In the genomic region with DNA sequence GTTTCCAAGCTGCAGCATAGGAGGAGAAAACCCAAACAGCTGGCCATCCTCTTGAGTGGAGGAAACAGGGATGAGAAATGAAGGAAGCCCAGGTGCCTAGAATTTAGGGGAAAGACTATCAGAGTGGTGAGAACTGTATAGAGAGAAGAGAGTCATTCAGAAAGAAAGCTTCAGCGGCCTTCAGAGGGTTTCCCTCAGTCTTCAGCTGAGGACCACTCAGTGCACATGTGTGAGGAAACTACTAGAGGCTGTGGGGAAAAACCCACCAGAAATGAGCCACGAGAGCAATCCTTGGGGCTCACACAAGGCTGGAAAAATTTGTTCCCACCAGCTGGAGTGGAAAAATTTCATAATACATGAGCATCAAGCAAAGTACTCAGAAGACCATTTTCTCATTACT, we compare ENCODE assay signal across 24 cellular contexts. TPM values are rescaled to one million over a fixed set of nuclear protein-coding genes. Genes with fewer than 3 reads are reported as not detected.
DNase-seq lines count a peak whose midpoint lies in the region; ATAC-seq and TF ChIP-seq lines count a peak whose summit lies in the region.
"Had no signal": no experiment of that assay in that cellular context is flagged by ENCODE, and none has a peak within 500 bp of the region (broad histone marks: within the 10 kb centered on the region; RNA-seq: fewer than 3 reads in every experiment).

No MANE protein-coding gene starts in this region.

- H3K27me3 Mint-ChIP-seq in CD4-positive, CD25-positive, alpha-beta regulatory T cell: no peaks in the 10 kb centered on the region
- H3K27me3 Mint-ChIP-seq in activated T-helper 1 cell treated with anti-CD3 and anti-CD28 coated beads, Interleukin-12 subunit alpha, Interleukin-12 subunit beta, Interleukin-2, Interleukin-4 antibody, amounts not matched to agents 30 ng/mL and 10 ng/mL and 1 ng/mL, durations not matched to agents 14 hours and 24 hours and 36 hours (ENCODE audit: insufficient read depth): no peaks in the 10 kb centered on the region
- H3K27me3 Mint-ChIP-seq in naive B cell: no peaks in the 10 kb centered on the region

- H3K36me3 ChIP-seq in CD4-positive, CD25-positive, alpha-beta regulatory T cell (ENCODE audit: control insufficient read depth, insufficient read depth, low read length): peaks cover 98% of the 10 kb centered on the region
- H3K36me3 ChIP-seq in lower lobe of right lung: peaks cover 72% of the 10 kb centered on the region
- H3K36me3 ChIP-seq: adrenal gland, brain microvascular endothelial cell, esophagus squamous epithelium had no signal

- H3K4me3 ChIP-seq in CD4-positive, CD25-positive, alpha-beta regulatory T cell (ENCODE audit: low read depth, low read length): no peak overlapping the region
- no peak overlapping the region for H3K4me3 ChIP-seq in lower lobe of right lung
- H3K4me3 ChIP-seq: adrenal gland, esophagus squamous epithelium, lung, SK-N-MC, smooth muscle cell, upper lobe of left lung had no signal

- peaks cover 3% of the 10 kb centered on the region for H3K4me1 ChIP-seq in CD4-positive, CD25-positive, alpha-beta regulatory T cell (ENCODE audit: control insufficient read depth, insufficient read depth, low read length, poor library complexity, severe bottlenecking)
- no peaks in the 10 kb centered on the region for H3K4me1 ChIP-seq in lower lobe of right lung

- H3K27ac Mint-ChIP-seq in CD4-positive, CD25-positive, alpha-beta regulatory T cell: peak overlapping the region; percentile 75 to 92 (median 90)
- H3K27ac Mint-ChIP-seq in activated T-helper 1 cell treated with anti-CD3 and anti-CD28 coated beads, Interleukin-12 subunit alpha, Interleukin-12 subunit beta, Interleukin-2, Interleukin-4 antibody, amounts not matched to agents 30 ng/mL and 10 ng/mL and 1 ng/mL, durations not matched to agents 14 hours and 24 hours and 36 hours: peak overlapping the region; percentile 35
- peak overlapping the region in 4 of 6 donors; percentile 62 to 97 (median 72) for H3K27ac Mint-ChIP-seq in naive B cell

- H3K9me3 Mint-ChIP-seq in CD4-positive, CD25-positive, alpha-beta regulatory T cell: no peaks in the 10 kb centered on the region
- no peaks in the 10 kb centered on the region for H3K9me3 Mint-ChIP-seq in activated T-helper 1 cell treated with anti-CD3 and anti-CD28 coated beads, Interleukin-12 subunit alpha, Interleukin-12 subunit beta, Interleukin-2, Interleukin-4 antibody, amounts not matched to agents 30 ng/mL and 10 ng/mL and 1 ng/mL, durations not matched to agents 14 hours and 24 hours and 36 hours
- H3K9me3 Mint-ChIP-seq in naive B cell: no peaks in the 10 kb centered on the region

- peaks cover 17 to 29% (median 21%) of the 10 kb centered on the region in 4 donors for H3K4me1 Mint-ChIP-seq in CD4-positive, CD25-positive, alpha-beta regulatory T cell
- H3K4me1 Mint-ChIP-seq in activated T-helper 1 cell treated with anti-CD3 and anti-CD28 coated beads, Interleukin-12 subunit alpha, Interleukin-12 subunit beta, Interleukin-2, Interleukin-4 antibody, amounts not matched to agents 30 ng/mL and 10 ng/mL and 1 ng/mL, durations not matched to agents 14 hours and 24 hours and 36 hours (ENCODE audit: low read depth): peaks cover 23% of the 10 kb centered on the region
- H3K4me1 Mint-ChIP-seq in naive B cell: peaks cover 0 to 11% (median 5%) of the 10 kb centered on the region in 3 donors

- H3K36me3 Mint-ChIP-seq in CD4-positive, CD25-positive, alpha-beta regulatory T cell: peaks cover 51% of the 10 kb centered on the region
- peaks cover 71% of the 10 kb centered on the region for H3K36me3 Mint-ChIP-seq in activated T-helper 1 cell treated with anti-CD3 and anti-CD28 coated beads, Interleukin-12 subunit alpha, Interleukin-12 subunit beta, Interleukin-2, Interleukin-4 antibody, amounts not matched to agents 30 ng/mL and 10 ng/mL and 1 ng/mL, durations not matched to agents 14 hours and 24 hours and 36 hours (ENCODE audit: low read depth)
- H3K36me3 Mint-ChIP-seq in naive B cell: peaks cover 29 to 34% of the 10 kb centered on the region in 2 donors

- DNase-seq in activated CD4-positive, CD25-positive, alpha-beta regulatory T cell treated with anti-CD3 and anti-CD28 coated beads, Interleukin-2, amount 50 U/mL, for 72 hours: no peak
- no peak for DNase-seq in CD4-positive, CD25-positive, alpha-beta regulatory T cell
- no peak for DNase-seq in activated T-helper 1 cell treated with anti-CD3 and anti-CD28 coated beads, Interleukin-12 subunit alpha, Interleukin-12 subunit beta, Interleukin-2, Interleukin-4 antibody, amounts not matched to agents 30 ng/mL and 10 ng/mL and 1 ng/mL, durations not matched to agents 14 hours and 24 hours and 36 hours (ENCODE audit: low spot score)
- DNase-seq in naive B cell: no peak
- DNase-seq in hypothalamus (lab: John Stamatoyannopoulos, UW): no peak
- no peak for DNase-seq in NCI-H2107 treated with DMSO at 0.1 percent for 48 hours (lab: John Stamatoyannopoulos, UW; ENCODE audit: unreplicated experiment)
- DNase-seq in lower lobe of right lung: no peak
- DNase-seq: brain microvascular endothelial cell; esophagus squamous epithelium; IMR-90; NCI-H1105; NCI-H2081 treated with DMSO at 0.1 percent for 48 hours; NCI-H446; NK-92 treated with Interleukin-12 subunit alpha and Interleukin-12 subunit beta, amount 100 ng/mL, for 24 hours; stimulated activated CD4-positive, alpha-beta T cell treated with anti-CD3 and anti-CD28 coated beads, Interleukin-4, amount 100 ng/mL, for 1 hour; upper lobe of left lung had no signal

- no peak overlapping the region for H3K4me3 Mint-ChIP-seq in CD4-positive, CD25-positive, alpha-beta regulatory T cell
- H3K4me3 Mint-ChIP-seq in activated T-helper 1 cell treated with anti-CD3 and anti-CD28 coated beads, Interleukin-12 subunit alpha, Interleukin-12 subunit beta, Interleukin-2, Interleukin-4 antibody, amounts not matched to agents 30 ng/mL and 10 ng/mL and 1 ng/mL, durations not matched to agents 14 hours and 24 hours and 36 hours: no peak overlapping the region
- H3K4me3 Mint-ChIP-seq in naive B cell: no peak overlapping the region

- H3K27ac ChIP-seq in CD4-positive, CD25-positive, alpha-beta regulatory T cell (ENCODE audit: insufficient read depth, low read length, poor library complexity, severe bottlenecking): peak overlapping the region; percentile 51
- H3K27ac ChIP-seq in lower lobe of right lung: no peak overlapping the region
- H3K27ac ChIP-seq: adrenal gland, brain microvascular endothelial cell, esophagus squamous epithelium, SK-N-MC, upper lobe of left lung had no signal

- H3K9me3 ChIP-seq in CD4-positive, CD25-positive, alpha-beta regulatory T cell (ENCODE audit: control insufficient read depth in 2 of 2, low read length in 2 of 2): no peaks in the 10 kb centered on the region
- H3K9me3 ChIP-seq in lower lobe of right lung: no peaks in the 10 kb centered on the region
- H3K9me3 ChIP-seq: adrenal gland, esophagus squamous epithelium, upper lobe of left lung had no signal

- peak; percentile 27 for ATAC-seq in activated CD4-positive, CD25-positive, alpha-beta regulatory T cell treated with anti-CD3 and anti-CD28 coated beads, Interleukin-2, amount 50 U/mL, for 24 hours
- ATAC-seq in CD4-positive, CD25-positive, alpha-beta regulatory T cell (ENCODE audit: low read depth in 2 of 2): no peak
- ATAC-seq in naive B cell (ENCODE audit: low read depth in 2 of 2) (no peak), lower lobe of right lung (no peak)

- H3K27me3 ChIP-seq in CD4-positive, CD25-positive, alpha-beta regulatory T cell (ENCODE audit: control insufficient read depth, insufficient read depth, low read length): no peaks in the 10 kb centered on the region
- no peaks in the 10 kb centered on the region for H3K27me3 ChIP-seq in lower lobe of right lung (ENCODE audit: low read depth)
- H3K27me3 ChIP-seq: adrenal gland, brain microvascular endothelial cell, esophagus squamous epithelium, upper lobe of left lung had no signal

- intact Hi-C loops in activated T-helper 1 cell treated with anti-CD3 and anti-CD28 coated beads, Interleukin-12 subunit alpha, Interleukin-12 subunit beta, Interleukin-2, Interleukin-4 antibody, amounts not matched to agents 30 ng/mL and 10 ng/mL and 1 ng/mL, durations not matched to agents 14 hours and 24 hours and 36 hours (cut with micrococcal nuclease): loop anchor here (2.0 kb wide), 1 partner anchor 19 kb away; no protein-coding TSS in a partner anchor
- intact Hi-C loops in lower lobe of right lung (cut with DNase I): no loop called here

- TF ChIP-seq CTCF in lower lobe of right lung (IDR thresholded peaks at IDR 0.05): no peak

RNA-seq across cellular contexts. Expression of a gene that starts 35.2 kb away (rescaled TPM):
- total RNA-seq in CD4-positive, CD25-positive, alpha-beta regulatory T cell: not detected
- polyA plus RNA-seq in CD4-positive, CD25-positive, alpha-beta regulatory T cell: under 1 TPM in 1 of 4 donors, not detected in 3; 0.17 TPM
- not detected in 2 replicates for total RNA-seq in activated T-helper 1 cell treated with anti-CD3 and anti-CD28 coated beads, Interleukin-12 subunit alpha, Interleukin-12 subunit beta, Interleukin-2, Interleukin-4 antibody, amounts not matched to agents 30 ng/mL and 10 ng/mL and 1 ng/mL, durations not matched to agents 14 hours and 24 hours and 36 hours
- under 1 TPM in 1 of 6 donors, not detected in 5; 0.20 TPM for polyA plus RNA-seq in naive B cell (ENCODE audit: low read depth in 6 of 6)
- total RNA-seq in lower lobe of right lung: 33.5 TPM
- total RNA-seq: esophagus squamous epithelium, glomerular endothelial cell, IMR-90, kidney epithelial cell, pulmonary artery endothelial cell, smooth muscle cell had no signal
- polyA plus RNA-seq: IMR-90 had no signal

RNA-seq across cellular contexts. Expression of a gene that starts 41.9 kb away (rescaled TPM):
- total RNA-seq in CD4-positive, CD25-positive, alpha-beta regulatory T cell: 516 TPM
- 1,000 to 10,000 TPM in 3 of 4 donors, 100 to 1,000 TPM in 1; 831 to 1,155 (median 1,047) TPM for polyA plus RNA-seq in CD4-positive, CD25-positive, alpha-beta regulatory T cell
- total RNA-seq in activated T-helper 1 cell treated with anti-CD3 and anti-CD28 coated beads, Interleukin-12 subunit alpha, Interleukin-12 subunit beta, Interleukin-2, Interleukin-4 antibody, amounts not matched to agents 30 ng/mL and 10 ng/mL and 1 ng/mL, durations not matched to agents 14 hours and 24 hours and 36 hours: 758 and 774 TPM in 2 replicates
- polyA plus RNA-seq in naive B cell (ENCODE audit: low read depth in 6 of 6): 1,000 to 10,000 TPM in 1 of 6 donors, 100 to 1,000 TPM in 5; 701 to 1,116 (median 814) TPM
- total RNA-seq in lower lobe of right lung: 371 TPM
- total RNA-seq: IMR-90 had no signal
- polyA plus RNA-seq: IMR-90 had no signal

Comparison
In these comparisons a context has a peak if more than half of its experiments do, and no peak if none do; other contexts are left out.
1. ATAC-seq: peak in activated CD4-positive, CD25-positive, alpha-beta regulatory T cell treated with anti-CD3 and anti-CD28 coated beads, Interleukin-2, amount 50 U/mL, for 24 hours (2 of 2); none in CD4-positive, CD25-positive, alpha-beta regulatory T cell (0 of 2), naive B cell (0 of 2) and lower lobe of right lung (0 of 2).
2. H3K27ac Mint-ChIP-seq: peak in every context shown above with its lines; median percentile 90 in CD4-positive, CD25-positive, alpha-beta regulatory T cell; 72 in naive B cell; 35 in activated T-helper 1 cell treated with anti-CD3 and anti-CD28 coated beads, Interleukin-12 subunit alpha, Interleukin-12 subunit beta, Interleukin-2, Interleukin-4 antibody, amounts not matched to agents 30 ng/mL and 10 ng/mL and 1 ng/mL, durations not matched to agents 14 hours and 24 hours and 36 hours.
3. RNA of a gene that starts 35.2 kb away (total RNA-seq): 33.5 TPM in lower lobe of right lung (single experiment); not detected in CD4-positive, CD25-positive, alpha-beta regulatory T cell (single experiment) and not detected in activated T-helper 1 cell treated with anti-CD3 and anti-CD28 coated beads, Interleukin-12 subunit alpha, Interleukin-12 subunit beta, Interleukin-2, Interleukin-4 antibody, amounts not matched to agents 30 ng/mL and 10 ng/mL and 1 ng/mL, durations not matched to agents 14 hours and 24 hours and 36 hours; every median in the first group is over 10 times any median in the second.